In genomic region chr2:71792926-71793761, GRCh38 we compare ENCODE assay signal across 1 cellular context.
A peak's percentile ranks its signal among the peaks of the same experiment; 100 is the strongest.
TF ChIP-seq lines count a peak whose summit lies in the region.

No MANE protein-coding gene starts in this region.

TF ChIP-seq in HepG2, 621 proteins besides CTCF, POLR2A, EP300 and RAD21 (continued from another document):
- no peak for TF ChIP-seq NONO (IDR thresholded peaks at IDR 0.05)
- no peak for TF ChIP-seq NONO (CRISPR knock-in tag; conservative IDR thresholded peaks at IDR 0.05)
- TF ChIP-seq ZNF3 (CRISPR knock-in tag; IDR thresholded peaks at IDR 0.05), result no peak
- TF ChIP-seq TBX2 (CRISPR knock-in tag; IDR thresholded peaks at IDR 0.05; ENCODE audit: borderline replicate concordance), result no peak
- TF ChIP-seq HIC2 (CRISPR knock-in tag; IDR thresholded peaks at IDR 0.05; ENCODE audit: low read depth), result no peak
- TF ChIP-seq TFE3 (CRISPR knock-in tag; IDR thresholded peaks at IDR 0.05), result no peak
- TF ChIP-seq SOX13 (IDR thresholded peaks at IDR 0.05), result no peak
- TF ChIP-seq SOX13 (CRISPR knock-in tag; conservative IDR thresholded peaks at IDR 0.05 in 1 of 2, IDR thresholded peaks at IDR 0.05 in 1 of 2), result peak in 1 of 2 experiments; percentile 49; a peak in 2 of 4 replicates
- no peak for TF ChIP-seq ZNF644 (CRISPR knock-in tag; IDR thresholded peaks at IDR 0.05; ENCODE audit: low read depth)
- TF ChIP-seq FOXK2 (IDR thresholded peaks at IDR 0.05), result no peak
- TF ChIP-seq BHLHE40 (IDR thresholded peaks at IDR 0.05; ENCODE audit: low read length), result peak; percentile 53; the same call in 1 of the 2 replicates
